ENCODE assay signal across 22 cellular contexts in genomic region chr1:222940903-222941302, GRCh38.
"Had no signal": no experiment of that assay in that cellular context is flagged by ENCODE, and none has a peak within 500 bp of the region (broad histone marks: within the 10 kb centered on the region; RNA-seq: fewer than 3 reads in every experiment).

No MANE protein-coding gene starts in this region.

- H2AFZ ChIP-seq: parathyroid adenoma had no signal

- FAIRE-seq: kidney had no signal

- H3K27ac Mint-ChIP-seq: dendritic cell treated with granulocyte-macrophage colony-stimulating factor and Interleukin-4, amounts not matched to agents 40 ng/mL and 50 ng/mL, for 4 days; immature natural killer cell; stimulated activated memory B cell treated with anti-CD40 and anti-IgM and Interleukin-4, amounts not matched to agents 10 μg/mL and 1 μg/mL and 100 μg/mL, for 72 hours; stimulated activated naive CD8-positive, alpha-beta T cell treated with anti-CD3 and anti-CD28 coated beads, Interleukin-15, Interleukin-2, amounts not matched to agents 100 ng/mL and 50 ng/mL, for 24 hours had no signal

- H3K27ac ChIP-seq: esophagus squamous epithelium, parathyroid adenoma, prostate gland, spleen, testis, tibial nerve had no signal

- H3K9me3 ChIP-seq: esophagus squamous epithelium, prostate gland, spleen, testis, tibial nerve had no signal

- H3K4me1 Mint-ChIP-seq: immature natural killer cell; stimulated activated memory B cell treated with anti-CD40 and anti-IgM and Interleukin-4, amounts not matched to agents 10 μg/mL and 1 μg/mL and 100 μg/mL, for 72 hours had no signal

- H3K4me3 ChIP-seq: esophagus squamous epithelium, lung, prostate gland, spleen, testis, tibial nerve had no signal

- H3K4me1 ChIP-seq: esophagus squamous epithelium, prostate gland, spleen had no signal

- H3K9me3 Mint-ChIP-seq: dendritic cell treated with granulocyte-macrophage colony-stimulating factor and Interleukin-4, amounts not matched to agents 40 ng/mL and 50 ng/mL, for 4 days; immature natural killer cell; naive B cell; nephron progenitor cell; stimulated activated memory B cell treated with anti-CD40 and anti-IgM and Interleukin-4, amounts not matched to agents 10 μg/mL and 1 μg/mL and 100 μg/mL, for 72 hours; stimulated activated naive CD8-positive, alpha-beta T cell treated with anti-CD3 and anti-CD28 coated beads, Interleukin-15, Interleukin-2, amounts not matched to agents 100 ng/mL and 50 ng/mL, for 24 hours had no signal

- H3K4me3 Mint-ChIP-seq: dendritic cell treated with granulocyte-macrophage colony-stimulating factor and Interleukin-4, amounts not matched to agents 40 ng/mL and 50 ng/mL, for 4 days; immature natural killer cell; nephron progenitor cell; stimulated activated memory B cell treated with anti-CD40 and anti-IgM and Interleukin-4, amounts not matched to agents 10 μg/mL and 1 μg/mL and 100 μg/mL, for 72 hours; stimulated activated naive CD8-positive, alpha-beta T cell treated with anti-CD3 and anti-CD28 coated beads, Interleukin-15, Interleukin-2, amounts not matched to agents 100 ng/mL and 50 ng/mL, for 24 hours had no signal

- DNase-seq: esophagus squamous epithelium; foreskin fibroblast; immature natural killer cell; kidney; left colon; left ventricle myocardium superior; mesenchymal stem cell; naive B cell; nephron progenitor cell; spleen; stimulated activated CD4-positive, alpha-beta T cell treated with anti-CD3 and anti-CD28 coated beads, Interleukin-15, amount 100 ng/mL, for 24 hours; stimulated activated CD4-positive, alpha-beta T cell treated with anti-CD3 and anti-CD28 coated beads, Interleukin-1b, Interleukin-23, amount 100 ng/mL, for 48 hours; stimulated activated CD4-positive, alpha-beta T cell treated with anti-CD3 and anti-CD28 coated beads, Interleukin-4, amount 100 ng/mL, for 24 hours; testis had no signal

- ATAC-seq: left colon; left ventricle myocardium superior; sciatic nerve; stimulated activated memory B cell treated with anti-CD40 and anti-IgM and Interleukin-4, amounts not matched to agents 10 μg/mL and 1 μg/mL and 100 μg/mL, for 72 hours had no signal

- H3K27me3 Mint-ChIP-seq: dendritic cell treated with granulocyte-macrophage colony-stimulating factor and Interleukin-4, amounts not matched to agents 40 ng/mL and 50 ng/mL, for 4 days; naive B cell; stimulated activated memory B cell treated with anti-CD40 and anti-IgM and Interleukin-4, amounts not matched to agents 10 μg/mL and 1 μg/mL and 100 μg/mL, for 72 hours; stimulated activated naive CD8-positive, alpha-beta T cell treated with anti-CD3 and anti-CD28 coated beads, Interleukin-15, Interleukin-2, amounts not matched to agents 100 ng/mL and 50 ng/mL, for 24 hours had no signal

- H3K27me3 ChIP-seq: esophagus squamous epithelium, spleen, testis, tibial nerve had no signal

- H3K9ac ChIP-seq: parathyroid adenoma had no signal

- H3K36me3 ChIP-seq: prostate gland had no signal
